24 cellular contexts compared by ENCODE assay signal in genomic region chr10:61250131-61250530, GRCh38.
"Had no signal": no experiment of that assay in that cellular context is flagged by ENCODE, and none has a peak within 500 bp of the region (broad histone marks: within the 10 kb centered on the region; RNA-seq: fewer than 3 reads in every experiment).

No MANE protein-coding gene starts in this region.

- H3K27me3 ChIP-seq: colonic mucosa, dorsolateral prefrontal cortex, esophagus muscularis mucosa, esophagus squamous epithelium, gastrocnemius medialis, gastroesophageal sphincter, heart left ventricle had no signal

- H3K9me3 ChIP-seq: colonic mucosa, esophagus squamous epithelium, gastrocnemius medialis had no signal

- H3K4me1 ChIP-seq: colonic mucosa, esophagus squamous epithelium, foreskin keratinocyte, gastrocnemius medialis had no signal

- DNase-seq: colonic mucosa; cortex of kidney; dermis blood vessel endothelial cell; dorsolateral prefrontal cortex; effector CD4-positive, alpha-beta T cell; effector CD8-positive, alpha-beta T cell; effector memory CD4-positive, alpha-beta T cell; effector memory CD8-positive, alpha-beta T cell; endodermal cell; erythroblast; esophagus squamous epithelium; foreskin fibroblast; foreskin keratinocyte; foreskin melanocyte; gastrocnemius medialis; glutamatergic neuron; head of caudate nucleus; heart left ventricle had no signal

- H3K27me3 Mint-ChIP-seq: dendritic cell treated with granulocyte-macrophage colony-stimulating factor and Interleukin-4, amounts not matched to agents 40 ng/mL and 50 ng/mL, for 4 days had no signal

- ATAC-seq: effector memory CD8-positive, alpha-beta T cell; esophagus mucosa; foreskin keratinocyte; gastrocnemius medialis; gastroesophageal sphincter had no signal

- H3K9me3 Mint-ChIP-seq: effector memory CD8-positive, alpha-beta T cell had no signal

- H3K27ac Mint-ChIP-seq: dendritic cell treated with granulocyte-macrophage colony-stimulating factor and Interleukin-4, amounts not matched to agents 40 ng/mL and 50 ng/mL, for 4 days; effector memory CD8-positive, alpha-beta T cell; endodermal cell had no signal

- H3K4me3 Mint-ChIP-seq: dendritic cell treated with granulocyte-macrophage colony-stimulating factor and Interleukin-4, amounts not matched to agents 40 ng/mL and 50 ng/mL, for 4 days; effector memory CD8-positive, alpha-beta T cell; endodermal cell had no signal

- H3K27ac ChIP-seq: colonic mucosa, coronary artery, dorsolateral prefrontal cortex, epithelial cell of prostate, esophagus muscularis mucosa, esophagus squamous epithelium, foreskin keratinocyte, gastrocnemius medialis, gastroesophageal sphincter, heart left ventricle had no signal

- H3K36me3 ChIP-seq: colonic mucosa, esophagus muscularis mucosa, esophagus squamous epithelium, gastrocnemius medialis, gastroesophageal sphincter, heart left ventricle had no signal

- H3K4me1 Mint-ChIP-seq: endodermal cell had no signal

- H3K4me3 ChIP-seq: colonic mucosa, coronary artery, dorsolateral prefrontal cortex, esophagus muscularis mucosa, esophagus squamous epithelium, gastrocnemius medialis, gastroesophageal sphincter, heart left ventricle had no signal
